In the genomic region with DNA sequence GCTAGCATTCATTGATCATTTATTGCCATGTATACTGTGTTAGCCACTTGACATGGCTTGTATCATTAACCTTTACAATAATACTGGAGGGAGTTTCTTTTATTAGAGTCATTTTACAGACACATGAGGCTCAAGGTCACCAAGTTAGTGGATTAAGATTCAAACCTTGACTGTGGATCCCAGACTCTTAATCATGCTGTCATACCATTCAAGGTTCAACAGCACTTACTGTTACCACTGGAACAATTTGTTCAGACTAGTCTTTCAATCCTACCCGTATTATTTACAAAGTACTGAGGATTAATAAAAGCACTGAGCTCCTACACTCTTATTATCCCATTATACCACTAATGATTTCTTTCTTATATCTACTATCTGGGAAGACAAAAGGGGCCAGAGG, we compare ENCODE assay signal across 9 cellular contexts. TPM values are rescaled to one million over a fixed set of nuclear protein-coding genes. Genes with fewer than 3 reads are reported as not detected.
DNase-seq lines count a peak whose midpoint lies in the region; ATAC-seq, FAIRE-seq and TF ChIP-seq lines count a peak whose summit lies in the region.
"Had no signal": no experiment of that assay in that cellular context is flagged by ENCODE, and none has a peak within 500 bp of the region (broad histone marks: within the 10 kb centered on the region; RNA-seq: fewer than 3 reads in every experiment).

No MANE protein-coding gene starts in this region.

- FAIRE-seq in K562 (lab: Jason Lieb, UNC): peak; percentile 44

- CTCF ChIA-PET in K562 (lab: Yijun Ruan, JAX; ENCODE audit: low intra/inter-chr PET ratio): no interaction called here

- 22 to 35% (median 30%) methylated on average over 1 of the region's 1 CpG for WGBS in heart left ventricle, 4 donors
- WGBS in K562 (ENCODE audit: insufficient coverage, low coverage, missing lambda C conversion rate): 7% methylated on average over 1 of the region's 1 CpG
- WGBS in mesendoderm (ENCODE audit: extremely low coverage, insufficient coverage, low lambda C conversion rate): no CpG with 5 or more reads among the region's 1 CpG
- WGBS in aorta, 2 donors: 47 to 56% methylated on average over 1 of the region's 1 CpG

- no peak overlapping the region for H4K8ac ChIP-seq in mesendoderm (ENCODE audit: low read depth, low read length)

- intact Hi-C loops in heart left ventricle (cut with DNase I): loop anchor here in 7 of 10 donors (2.0 to 10.0 kb wide), 11 partner anchors 37 to 214 kb away; partner anchors contain the start of genes ADPRH (in 3 of the 7), PLA1A (in 2 of the 7), POGLUT1 (in 2 of the 7) and TMEM39A (in 2 of the 7)
- intact Hi-C loops in Right ventricle myocardium superior (cut with DNase I): loop anchor here (5.0 kb wide), 2 partner anchors 79 to 399 kb away; partner anchors contain the start of gene PLA1A
- intact Hi-C loops in K562 (cut with micrococcal nuclease): loop anchor here (5.0 kb wide), 3 partner anchors 39 to 174 kb away; partner anchors contain the start of gene CD80
- intact Hi-C loops in aorta (cut with DNase I): loop anchor here in 1 of 2 donors (2.0 to 10.0 kb wide), 2 partner anchors 97 to 181 kb away; partner anchors contain the start of genes ADPRH and TIMMDC1

- H2BK15ac ChIP-seq in mesendoderm (replicated peaks; ENCODE audit: low read depth): no peak overlapping the region

- TF ChIP-seq CTCF in heart left ventricle (IDR thresholded peaks at IDR 0.05) (no peak), K562 (IDR thresholded peaks at IDR 0.05 in 2 of 3, conservative IDR thresholded peaks at IDR 0.05 in 1 of 3; ENCODE audit: insufficient read depth in 2 of 3, low read depth in 1 of 3, low read length in 3 of 3) (no peak)

- H3K18ac ChIP-seq in mesendoderm (ENCODE audit: low read length): no peak overlapping the region

- H3K9ac ChIP-seq in K562 (ENCODE audit: insufficient read depth in 1 of 2, low read depth in 2 of 2, low read length in 2 of 2) (peak overlapping the region; percentile 26 to 73; a peak in 3 of 4 replicates), mesendoderm (ENCODE audit: low read length) (peak overlapping the region; percentile 93)

- H4K5ac ChIP-seq in mesendoderm (ENCODE audit: low read length): no peak overlapping the region

- in situ Hi-C loops in K562 (cut with MboI): loop anchor here (25.0 kb wide), 2 partner anchors 539 to 789 kb away; partner anchors contain the start of gene TEX55

- H3K4me1 ChIP-seq in heart left ventricle (peaks cover 0 to 51% (median 33%) of the 10 kb centered on the region in 12 donors), K562 (replicated peaks in 1 of 2; ENCODE audit: control insufficient read depth in 2 of 2, insufficient read depth in 2 of 2, low read length in 2 of 2) (peaks cover 0 to 11% of the 10 kb centered on the region in 2 experiments; a peak in 3 of 5 replicates), mesendoderm (ENCODE audit: control insufficient read depth, low read depth, low read length) (peaks cover 4% of the 10 kb centered on the region), aorta (ENCODE audit: control insufficient read depth in 1 of 2, insufficient read depth in 2 of 2, low read length in 2 of 2) (no peaks in the 10 kb centered on the region)

- no peaks in the 10 kb centered on the region for H4K20me1 ChIP-seq in K562 (replicated peaks; ENCODE audit: control insufficient read depth, insufficient read depth, low read length)

- no peak for TF ChIP-seq EP300 in K562 (IDR thresholded peaks at IDR 0.05; ENCODE audit: low read length)

- H3K79me1 ChIP-seq in mesendoderm (ENCODE audit: low read length): peaks cover 10% of the 10 kb centered on the region

- POLR2A ChIA-PET in K562 (lab: Yijun Ruan, JAX): interaction anchor here (1.3 to 1.6 kb wide), 3 partner anchors 13 to 18 kb away, joined by 3 to 4 read pairs (median 3); no protein-coding TSS in a partner anchor

- TF ChIP-seq POLR2A in heart left ventricle (IDR thresholded peaks at IDR 0.05) (no peak), K562 (conservative IDR thresholded peaks at IDR 0.05) (no peak)

- DNase-seq in heart left ventricle (no peak), Right ventricle myocardium superior (no peak), K562 (ENCODE audit: extremely low read depth in 1 of 4, low spot score in 3 of 4) (no peak), mesendoderm (no peak), aorta (no peak)
- DNase-seq in stimulated activated naive CD4-positive, alpha-beta T cell (lab: John Stamatoyannopoulos, UW): no peak
- DNase-seq: NCI-H774 had no signal

- H3K23ac ChIP-seq in mesendoderm (ENCODE audit: low read length): no peak overlapping the region

- H3K4me2 ChIP-seq in K562 (ENCODE audit: insufficient read depth, low read length) (peak overlapping the region; percentile 81), mesendoderm (ENCODE audit: low read length) (peak overlapping the region; percentile 93)

- H2AK5ac ChIP-seq in mesendoderm (ENCODE audit: low read length): no peak overlapping the region

- no peak for TF ChIP-seq RAD21 in K562 (CRISPR knock-in tag; conservative IDR thresholded peaks at IDR 0.05 in 1 of 2, IDR thresholded peaks at IDR 0.05 in 1 of 2)

- ATAC-seq in heart left ventricle (peak in 2 of 4 donors; percentile 18 to 22), Right ventricle myocardium superior (ENCODE audit: poor library complexity) (no peak), K562 (no peak), aorta (ENCODE audit: low FRiP score) (no peak), GM19467 (IDR thresholded peaks at IDR 0.05; ENCODE audit: unreplicated experiment) (no peak), GM18868 (IDR thresholded peaks at IDR 0.05; ENCODE audit: unreplicated experiment) (no peak)

- H2BK5ac ChIP-seq in mesendoderm (ENCODE audit: low read length): no peak overlapping the region

- H3K36me3 ChIP-seq in heart left ventricle (peaks cover 0 to 41% (median 38%) of the 10 kb centered on the region in 9 donors), K562 (ENCODE audit: control insufficient read depth, insufficient read depth, low read length) (peaks cover 33% of the 10 kb centered on the region; the same call in 2 of the 3 replicates), mesendoderm (ENCODE audit: control insufficient read depth, insufficient read depth, low read length) (no peaks in the 10 kb centered on the region), aorta (ENCODE audit: control insufficient read depth in 1 of 2, insufficient read depth in 2 of 2, low read length in 1 of 2) (peaks cover 0 to 3% of the 10 kb centered on the region in 2 donors)

- no peak overlapping the region for H2BK120ac ChIP-seq in mesendoderm (ENCODE audit: low read depth, low read length)

- H3K27me3 ChIP-seq in heart left ventricle (no peaks in the 10 kb centered on the region), K562 (ENCODE audit: control insufficient read depth in 2 of 2, insufficient read depth in 2 of 2, low read length in 2 of 2) (no peaks in the 10 kb centered on the region), mesendoderm (ENCODE audit: insufficient read depth, low read length, poor library complexity) (no peaks in the 10 kb centered on the region), aorta (ENCODE audit: control insufficient read depth in 1 of 2, insufficient read depth in 2 of 2, low read length in 1 of 2) (no peaks in the 10 kb centered on the region)

- H3K4me3 ChIP-seq in heart left ventricle (peak overlapping the region in 11 of 12 donors; percentile 52 to 82 (median 70)), K562 (peak overlapping the region; percentile 58), mesendoderm (ENCODE audit: low read length) (peak overlapping the region; percentile 93), aorta (ENCODE audit: low read length in 2 of 2) (peak overlapping the region; percentile 79 to 81)

- H3K79me2 ChIP-seq in K562 (ENCODE audit: control insufficient read depth, insufficient read depth, low read length) (peaks cover 17% of the 10 kb centered on the region), mesendoderm (ENCODE audit: control insufficient read depth, insufficient read depth, low read length) (peaks cover 11% of the 10 kb centered on the region)

- no TSS peak for BruUV-seq in K562 (replicated peaks; lab: Mats Ljungman, UMichigan)

- no peaks in the 10 kb centered on the region for H3K9me3 ChIP-seq in heart left ventricle
- no peaks in the 10 kb centered on the region for H3K9me3 ChIP-seq in K562 (replicated peaks; ENCODE audit: control insufficient read depth, insufficient read depth, low read depth, low read length)
- no peaks in the 10 kb centered on the region for H3K9me3 ChIP-seq in aorta (ENCODE audit: control insufficient read depth, low read length)

- H3K56ac ChIP-seq in mesendoderm (ENCODE audit: low read length): peak overlapping the region; percentile 92

- H3K9me1 ChIP-seq in K562 (ENCODE audit: control insufficient read depth, insufficient read depth, low read length): no peaks in the 10 kb centered on the region

- H3K4ac ChIP-seq in mesendoderm (ENCODE audit: low read depth, low read length): no peak overlapping the region

- peak overlapping the region; percentile 93 to 97 (median 96) for H3K27ac ChIP-seq in heart left ventricle
- H3K27ac ChIP-seq in K562 (ENCODE audit: extremely low read depth, low read depth, low read length): peak overlapping the region; percentile 94; the same call in 2 of the 3 replicates
- H3K27ac ChIP-seq in mesendoderm (ENCODE audit: low read depth, low read length): no peak overlapping the region
- no peak overlapping the region for H3K27ac ChIP-seq in aorta (ENCODE audit: low read depth in 1 of 2, low read length in 2 of 2)

- peak overlapping the region; percentile 80 for H2AFZ ChIP-seq in K562 (ENCODE audit: low read depth, low read length)

RNA-seq across cellular contexts. Expression of gene COX17, which starts 1.2 kb away (rescaled TPM):
- total RNA-seq in heart left ventricle: 100 to 1,000 TPM in 5 of 9 donors, 10 to 100 TPM in 4; 73.8 to 173 (median 112) TPM
- 100 to 1,000 TPM; 176 to 728 TPM for polyA plus RNA-seq in heart left ventricle
- total RNA-seq in Right ventricle myocardium superior: 168 TPM
- 10.0 and 11.6 TPM in 2 replicates for total RNA-seq in K562 (2011; cell fraction: chromatin; rRNA removed; ENCODE audit: low replicate concordance)
- 8.0 and 8.3 TPM in 2 replicates for total RNA-seq in K562 (2011; cell fraction: nucleolus; rRNA removed)
- 13.7 and 24.1 TPM in 2 replicates for total RNA-seq in K562 (2011; cell fraction: nucleoplasm; rRNA removed)
- total RNA-seq in K562 (2014; rRNA removed): 64.5 and 69.3 TPM in 2 replicates
- total RNA-seq in K562 (2014; rRNA removed; fragmentation: Illumina TruSeq; extraction: Trizol): 47.9 and 51.6 TPM in 2 replicates
- total RNA-seq in K562 (2015; rRNA removed; fragmentation: Illumina TruSeq; extraction: Trizol): 52.6 and 60.6 TPM in 2 replicates
- 34.3 and 44.2 TPM in 2 replicates for total RNA-seq in K562 (2021)
- 29.1 and 32.2 TPM in 2 replicates for polyA plus RNA-seq in K562 (2011; rRNA removed)
- 15.7 and 25.9 TPM in 2 replicates for polyA plus RNA-seq in K562 (2011; cell fraction: cytosol; rRNA removed)
- polyA plus RNA-seq in K562 (2011; cell fraction: nucleus; rRNA removed): 14.5 and 23.5 TPM in 2 replicates
- polyA plus RNA-seq in K562 (2012): 47.8 and 81.9 TPM in 2 replicates
- polyA plus RNA-seq in K562 (2014; fragmentation: Illumina TruSeq; extraction: Trizol): 32.5 and 40.8 TPM in 2 replicates
- 100 to 1,000 TPM; 147 to 167 TPM for polyA plus RNA-seq in K562 (2014; fragmentation: Nextera tagmentation; extraction: Ambion mirVana)
- 102 and 121 TPM in 2 replicates for polyA plus RNA-seq in K562 (2014; rRNA removed)
- polyA minus RNA-seq in K562 (2011; rRNA and poly(A)+ RNA removed): 10.1 TPM in 2 replicates
- 5.0 and 8.6 TPM in 2 replicates for polyA minus RNA-seq in K562 (2011; cell fraction: cytosol; rRNA and poly(A)+ RNA removed)
- 12.9 and 22.1 TPM in 2 replicates for polyA minus RNA-seq in K562 (2011; cell fraction: nucleus; rRNA and poly(A)+ RNA removed)
- polyA plus RNA-seq in mesendoderm (2013, experiment 1 of 2): 173 TPM
- polyA plus RNA-seq in mesendoderm (2013, experiment 2 of 2): 174 TPM
- 10 to 100 TPM; 43.6 to 47.3 TPM for total RNA-seq in aorta
- 100 to 1,000 TPM in 1 of 2 donors, 10 to 100 TPM in 1; 74.9 to 170 TPM for polyA plus RNA-seq in aorta

RNA-seq across cellular contexts. Expression of gene POPDC2, which starts 15.6 kb away (rescaled TPM):
- 100 to 1,000 TPM; 573 to 947 (median 768) TPM for total RNA-seq in heart left ventricle
- 1,000 to 10,000 TPM in 1 of 2 donors, 100 to 1,000 TPM in 1; 511 to 1,022 TPM for polyA plus RNA-seq in heart left ventricle
- total RNA-seq in Right ventricle myocardium superior: 538 TPM
- 0.21 and 0.30 TPM in 2 replicates for total RNA-seq in K562 (2011; cell fraction: chromatin; rRNA removed; ENCODE audit: low replicate concordance)
- 0.33 TPM in 1 of 2 replicates, not detected in the other for total RNA-seq in K562 (2011; cell fraction: nucleolus; rRNA removed)
- total RNA-seq in K562 (2011; cell fraction: nucleoplasm; rRNA removed): 0.44 and 0.69 TPM in 2 replicates
- total RNA-seq in K562 (2014; rRNA removed): 0.08 TPM in 1 of 2 replicates, not detected in the other
- not detected in 2 replicates for total RNA-seq in K562 (2014; rRNA removed; fragmentation: Illumina TruSeq; extraction: Trizol)
- total RNA-seq in K562 (2015; rRNA removed; fragmentation: Illumina TruSeq; extraction: Trizol): 0.41 TPM in 1 of 2 replicates, not detected in the other
- 0.13 TPM in 1 of 2 replicates, not detected in the other for total RNA-seq in K562 (2021)
- 0.13 and 0.28 TPM in 2 replicates for polyA plus RNA-seq in K562 (2011; rRNA removed)
- 0.09 TPM in 1 of 2 replicates, not detected in the other for polyA plus RNA-seq in K562 (2011; cell fraction: cytosol; rRNA removed)
- polyA plus RNA-seq in K562 (2011; cell fraction: nucleus; rRNA removed): 0.24 and 0.34 TPM in 2 replicates
- polyA plus RNA-seq in K562 (2012): 0.30 and 1.3 TPM in 2 replicates
- polyA plus RNA-seq in K562 (2014; fragmentation: Illumina TruSeq; extraction: Trizol): 0.09 and 0.17 TPM in 2 replicates
- polyA plus RNA-seq in K562 (2014; fragmentation: Nextera tagmentation; extraction: Ambion mirVana): under 1 TPM; 0.08 to 0.31 TPM
- 0.32 and 1.00 TPM in 2 replicates for polyA plus RNA-seq in K562 (2014; rRNA removed)
- polyA minus RNA-seq in K562 (2011; rRNA and poly(A)+ RNA removed): 0.11 and 0.18 TPM in 2 replicates
- not detected in 2 replicates for polyA minus RNA-seq in K562 (2011; cell fraction: cytosol; rRNA and poly(A)+ RNA removed)
- 0.44 TPM in 1 of 2 replicates, not detected in the other for polyA minus RNA-seq in K562 (2011; cell fraction: nucleus; rRNA and poly(A)+ RNA removed)
- polyA plus RNA-seq in mesendoderm (2013, experiment 1 of 2): 0.25 TPM
- polyA plus RNA-seq in mesendoderm (2013, experiment 2 of 2): 0.25 TPM
- total RNA-seq in aorta: 10 to 100 TPM in 1 of 2 donors, 1 to 10 TPM in 1; 9.5 to 11.5 TPM
- polyA plus RNA-seq in aorta: 10 to 100 TPM; 11.0 to 17.5 TPM

RNA-seq across cellular contexts. Expression of gene CFAP91, which starts 26.8 kb away (rescaled TPM):
- total RNA-seq in heart left ventricle (1 to 10 TPM in 3 of 9 donors, under 1 TPM in 5, not detected in 1; 0.16 to 1.9 (median 0.56) TPM), Right ventricle myocardium superior (0.75 TPM), K562 (2014; rRNA removed) (not detected in 2 replicates), K562 (2014; rRNA removed; fragmentation: Illumina TruSeq; extraction: Trizol) (not detected in 2 replicates), K562 (2015; rRNA removed; fragmentation: Illumina TruSeq; extraction: Trizol) (not detected in 2 replicates), K562 (2021) (not detected in 2 replicates), aorta (1 to 10 TPM; 3.7 TPM)
- polyA plus RNA-seq in heart left ventricle (under 1 TPM; 0.19 to 0.21 TPM), K562 (2011; rRNA removed) (not detected in 2 replicates), K562 (2014; fragmentation: Illumina TruSeq; extraction: Trizol) (not detected in 2 replicates), K562 (2014; fragmentation: Nextera tagmentation; extraction: Ambion mirVana) (not detected), K562 (2014; rRNA removed) (not detected in 2 replicates), aorta (1 to 10 TPM in 1 of 2 donors, under 1 TPM in 1; 0.50 to 8.5 TPM)
- not detected in 2 replicates for total RNA-seq in K562 (2011; cell fraction: chromatin; rRNA removed; ENCODE audit: low replicate concordance)
- total RNA-seq in K562 (2011; cell fraction: nucleolus; rRNA removed): not detected in 2 replicates
- not detected in 2 replicates for total RNA-seq in K562 (2011; cell fraction: nucleoplasm; rRNA removed)
- not detected in 2 replicates for polyA plus RNA-seq in K562 (2011; cell fraction: cytosol; rRNA removed)
- not detected in 2 replicates for polyA plus RNA-seq in K562 (2011; cell fraction: nucleus; rRNA removed)
- not detected in 2 replicates for polyA plus RNA-seq in K562 (2012)
- polyA minus RNA-seq in K562 (2011; rRNA and poly(A)+ RNA removed): not detected in 2 replicates
- not detected in 2 replicates for polyA minus RNA-seq in K562 (2011; cell fraction: cytosol; rRNA and poly(A)+ RNA removed)
- polyA minus RNA-seq in K562 (2011; cell fraction: nucleus; rRNA and poly(A)+ RNA removed): not detected in 2 replicates
- polyA plus RNA-seq in mesendoderm (2013, experiment 1 of 2): 0.88 TPM
- polyA plus RNA-seq in mesendoderm (2013, experiment 2 of 2): 0.67 TPM

Comparison
In these comparisons a context has a peak if more than half of its experiments do, and no peak if none do; other contexts are left out.
1. H3K27ac ChIP-seq: peak in heart left ventricle (12 of 12) and K562 (single experiment); none in mesendoderm (single experiment) and aorta (0 of 2).
2. RNA of gene POPDC2, which starts 15.6 kb away (total RNA-seq): 573 to 947 TPM in heart left ventricle and 538 TPM in Right ventricle myocardium superior (single experiment); 9.5 to 11.5 TPM in aorta and 0.08 to 0.69 TPM in K562; every median in the first group is over 10 times any median in the second.
3. Peak in every context shown above with its lines, with median percentiles within 50 percentile points of each other: H3K4me3 ChIP-seq.